1 cellular context compared by ENCODE assay signal in the genomic region with DNA sequence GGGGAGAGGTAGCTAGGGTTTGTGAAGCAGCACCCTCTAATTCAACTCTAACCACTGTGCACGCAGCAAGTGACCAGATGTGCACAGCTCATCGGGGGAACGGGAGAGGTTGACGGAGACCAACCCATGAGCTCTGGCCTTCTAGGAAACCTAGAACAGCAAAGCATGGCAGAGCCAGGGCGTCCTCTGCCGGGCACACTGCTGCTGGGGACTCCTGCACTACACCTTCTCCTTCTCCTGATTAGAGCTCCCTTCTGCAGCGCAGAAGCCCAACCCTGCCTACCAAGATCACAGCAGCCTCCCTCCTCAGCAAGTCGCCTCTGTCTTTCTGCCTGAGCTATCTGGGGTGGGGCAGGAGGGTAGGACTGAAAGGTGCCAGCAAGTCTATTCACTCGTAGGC.
TF ChIP-seq lines count a peak whose summit lies in the region.

No MANE protein-coding gene starts in this region.

TF ChIP-seq in H1, 55 proteins besides CTCF, POLR2A, EP300 and RAD21:
- TF ChIP-seq GABPA (IDR thresholded peaks at IDR 0.05; ENCODE audit: borderline replicate concordance, insufficient read depth, low read length) = no peak
- TF ChIP-seq EZH2 (IDR thresholded peaks at IDR 0.05; ENCODE audit: low read depth, low read length, severe bottlenecking) = no peak
- no peak for TF ChIP-seq POU5F1 (IDR thresholded peaks at IDR 0.05; ENCODE audit: low read depth, low read length)
- no peak for TF ChIP-seq CREB1 (IDR thresholded peaks at IDR 0.05)
- no peak for TF ChIP-seq ASH2L (IDR thresholded peaks at IDR 0.05; ENCODE audit: low read length)
- TF ChIP-seq CTBP2 (IDR thresholded peaks at IDR 0.05; ENCODE audit: borderline replicate concordance, insufficient read depth, insufficient read length, low read length) = no peak
- TF ChIP-seq RBBP5 (IDR thresholded peaks at IDR 0.05; ENCODE audit: borderline replicate concordance, low read depth, low read length) = no peak
- TF ChIP-seq, protein P1, sequence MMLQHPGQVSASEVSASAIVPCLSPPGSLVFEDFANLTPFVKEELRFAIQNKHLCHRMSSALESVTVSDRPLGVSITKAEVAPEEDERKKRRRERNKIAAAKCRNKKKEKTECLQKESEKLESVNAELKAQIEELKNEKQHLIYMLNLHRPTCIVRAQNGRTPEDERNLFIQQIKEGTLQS (IDR thresholded peaks at IDR 0.05; ENCODE audit: insufficient read depth, low read depth, low read length) = no peak
- TF ChIP-seq SIN3A (conservative IDR thresholded peaks at IDR 0.05 in 1 of 2, IDR thresholded peaks at IDR 0.05 in 1 of 2; ENCODE audit: low read depth in 1 of 2, low read length in 2 of 2) = no peak
- no peak for TF ChIP-seq SUZ12 (IDR thresholded peaks at IDR 0.05; ENCODE audit: low read length)
- TF ChIP-seq RFX5 (IDR thresholded peaks at IDR 0.05; ENCODE audit: borderline replicate concordance, low read depth, low read length) = no peak
- no peak for TF ChIP-seq CBX8 (IDR thresholded peaks at IDR 0.05; ENCODE audit: borderline replicate concordance, low read depth, low read length)
- TF ChIP-seq SP2 (IDR thresholded peaks at IDR 0.05; ENCODE audit: low read length) = no peak
